ENCODE assay signal across 1 cellular context in genomic region chr11:102458531-102458930, GRCh38.
TF ChIP-seq lines count a peak whose summit lies in the region.

No MANE protein-coding gene starts in this region.

TF ChIP-seq in GM12878, 131 proteins besides CTCF, POLR2A, EP300 and RAD21:
- TF ChIP-seq ASH2L (IDR thresholded peaks at IDR 0.05; ENCODE audit: borderline replicate concordance, low read depth) (no peak), PRDM15 (CRISPR knock-in tag; IDR thresholded peaks at IDR 0.05) (no peak), TCF12 (IDR thresholded peaks at IDR 0.05; ENCODE audit: low read depth, low read length) (no peak), ZSCAN29 (IDR thresholded peaks at IDR 0.05) (no peak), SIN3A (IDR thresholded peaks at IDR 0.05; ENCODE audit: low read depth, low read length) (no peak), E2F4 (IDR thresholded peaks at IDR 0.05; ENCODE audit: low read depth, low read length) (no peak), ZNF622 (IDR thresholded peaks at IDR 0.05) (no peak), HDGF (IDR thresholded peaks at IDR 0.05) (no peak), IKZF2 (IDR thresholded peaks at IDR 0.05) (no peak), CBX3 (IDR thresholded peaks at IDR 0.05; ENCODE audit: borderline replicate concordance, low read depth) (no peak), MEF2A (IDR thresholded peaks at IDR 0.05; ENCODE audit: insufficient read depth, low read depth, low read length) (no peak), USF1 (IDR thresholded peaks at IDR 0.05; ENCODE audit: borderline replicate concordance, extremely low read length, insufficient read depth, low read depth, low read length) (no peak), EZH2 (IDR thresholded peaks at IDR 0.05; ENCODE audit: borderline replicate concordance, control insufficient read depth, low read depth, low read length) (no peak), BHLHE40 (IDR thresholded peaks at IDR 0.05; ENCODE audit: borderline replicate concordance in 1 of 2, low read depth in 2 of 2, low read length in 1 of 2) (no peak), SMC3 (IDR thresholded peaks at IDR 0.05; ENCODE audit: borderline replicate concordance, low read length) (no peak), MTA2 (IDR thresholded peaks at IDR 0.05; ENCODE audit: low read depth) (no peak), PAX5 (IDR thresholded peaks at IDR 0.05; ENCODE audit: borderline replicate concordance, low read depth, low read length) (no peak), USF2 (IDR thresholded peaks at IDR 0.05; ENCODE audit: borderline replicate concordance, low read depth, low read length) (no peak)
TF ChIP-seq in GM12878: peak in this region for 0.
